Comparison of ENCODE assay signal across 18 cellular contexts in genomic region chr3:10392244-10392643, GRCh38.
A peak's percentile ranks its signal among the peaks of the same experiment; 100 is the strongest.
DNase-seq lines count a peak whose midpoint lies in the region; ATAC-seq and TF ChIP-seq lines count a peak whose summit lies in the region.
"Had no signal": no experiment of that assay in that cellular context is flagged by ENCODE, and none has a peak within 500 bp of the region (broad histone marks: within the 10 kb centered on the region; RNA-seq: fewer than 3 reads in every experiment).

No MANE protein-coding gene starts in this region.

- DNase-seq in NCI-H82 (lab: John Stamatoyannopoulos, UW): peak; percentile 13
- no peak for DNase-seq in NCI-H82 treated with DMSO at 0.1 percent for 48 hours (lab: John Stamatoyannopoulos, UW; ENCODE audit: unreplicated experiment)
- no peak for DNase-seq in effector memory CD8-positive, alpha-beta T cell
- DNase-seq in retinal pigment epithelial cell (ENCODE audit: low read depth): no peak
- no peak for DNase-seq in anterior cingulate cortex (lab: John Stamatoyannopoulos, UW)
- DNase-seq in NCI-H2081 treated with DMSO at 0.1 percent for 48 hours (lab: John Stamatoyannopoulos, UW): no peak
- DNase-seq: activated CD4-positive, alpha-beta T cell treated with anti-CD3 and anti-CD28 coated beads for 4 hours; heart right ventricle; left cardiac atrium; NCI-H1417; NCI-H524 treated with DMSO at 0.1 percent for 48 hours; stimulated activated CD4-positive, alpha-beta T cell treated with anti-CD3 and anti-CD28 coated beads, Interleukin-2, amount 100 ng/mL, for 48 hours; T-helper 2 cell; upper lobe of left lung had no signal

- peak overlapping the region in 2 of 4 donors; percentile 65 to 68 for H3K4me3 Mint-ChIP-seq in IgD-negative memory B cell
- H3K4me3 Mint-ChIP-seq in effector memory CD8-positive, alpha-beta T cell: no peak overlapping the region

- peak overlapping the region; percentile 24 to 96 (median 27) for H3K27ac Mint-ChIP-seq in IgD-negative memory B cell
- peak overlapping the region; percentile 24 to 69 for H3K27ac Mint-ChIP-seq in effector memory CD8-positive, alpha-beta T cell

- H3K4me3 ChIP-seq in retinal pigment epithelial cell (ENCODE audit: low read length): no peak overlapping the region
- H3K4me3 ChIP-seq: heart right ventricle, right atrium auricular region, upper lobe of left lung had no signal

- H3K4me1 Mint-ChIP-seq in IgD-negative memory B cell: peaks cover 57 to 82% (median 69%) of the 10 kb centered on the region in 3 donors
- peaks cover 43 to 68% of the 10 kb centered on the region in 2 donors for H3K4me1 Mint-ChIP-seq in effector memory CD8-positive, alpha-beta T cell (ENCODE audit: low read depth in 2 of 2)

- ATAC-seq in effector memory CD8-positive, alpha-beta T cell (replicated peaks): no peak
- ATAC-seq in GM21737 (IDR thresholded peaks at IDR 0.05; ENCODE audit: unreplicated experiment): no peak
- ATAC-seq: esophagus mucosa, left cardiac atrium had no signal

- no peaks in the 10 kb centered on the region for H3K27me3 Mint-ChIP-seq in IgD-negative memory B cell
- no peaks in the 10 kb centered on the region for H3K27me3 Mint-ChIP-seq in effector memory CD8-positive, alpha-beta T cell

- peaks cover 2% of the 10 kb centered on the region for H3K36me3 Mint-ChIP-seq in IgD-negative memory B cell
- no peaks in the 10 kb centered on the region for H3K36me3 Mint-ChIP-seq in effector memory CD8-positive, alpha-beta T cell (ENCODE audit: insufficient read depth)

- TF ChIP-seq CTCF in retinal pigment epithelial cell (conservative IDR thresholded peaks at IDR 0.05; ENCODE audit: low read depth, low read length): peak; percentile 29

- H3K9me3 Mint-ChIP-seq in IgD-negative memory B cell: no peaks in the 10 kb centered on the region
- H3K9me3 Mint-ChIP-seq in effector memory CD8-positive, alpha-beta T cell: no peaks in the 10 kb centered on the region
